In genomic region chr14:30521899-30522736, GRCh38 we compare ENCODE assay signal across 8 cellular contexts. TPM values are rescaled to one million over a fixed set of nuclear protein-coding genes. Genes with fewer than 3 reads are reported as not detected.
DNase-seq lines count a peak whose midpoint lies in the region; ATAC-seq, FAIRE-seq and TF ChIP-seq lines count a peak whose summit lies in the region.

No MANE protein-coding gene starts in this region.

- no peaks in the 10 kb centered on the region for H3K4me1 Mint-ChIP-seq in astrocyte (ENCODE audit: low read depth, unreplicated experiment)

- no peaks in the 10 kb centered on the region for H3K9me3 Mint-ChIP-seq in astrocyte (ENCODE audit: unreplicated experiment)

- H3K36me3 ChIP-seq in GM06990 (ENCODE audit: control insufficient read depth, insufficient read depth, low read length) (no peaks in the 10 kb centered on the region), astrocyte (ENCODE audit: insufficient read depth, low read length) (no peaks in the 10 kb centered on the region), kidney epithelial cell (ENCODE audit: control insufficient read depth, insufficient read depth, low read length) (no peaks in the 10 kb centered on the region)

- no peaks in the 10 kb centered on the region for H3K36me3 Mint-ChIP-seq in astrocyte (ENCODE audit: low read depth, unreplicated experiment)

- H4K20me1 ChIP-seq in astrocyte (ENCODE audit: insufficient read depth, low read length) = no peaks in the 10 kb centered on the region

- H3K27me3 ChIP-seq in GM06990 (replicated peaks; ENCODE audit: control insufficient read depth, insufficient read depth, low read length) = no peaks in the 10 kb centered on the region
- H3K27me3 ChIP-seq in astrocyte (ENCODE audit: insufficient read depth, low read length) = no peaks in the 10 kb centered on the region
- H3K27me3 ChIP-seq in kidney epithelial cell (ENCODE audit: control insufficient read depth, insufficient read depth, low read length) = no peaks in the 10 kb centered on the region

- no peaks in the 10 kb centered on the region for H3K4me1 ChIP-seq in A549
- H3K4me1 ChIP-seq in astrocyte (ENCODE audit: insufficient read depth, low read length) = no peaks in the 10 kb centered on the region

- H3K4me3 ChIP-seq in A549 = no peak overlapping the region
- no peak overlapping the region for H3K4me3 ChIP-seq in GM06990 (replicated peaks; ENCODE audit: low read depth, low read length)
- no peak overlapping the region for H3K4me3 ChIP-seq in astrocyte (ENCODE audit: insufficient read depth, low read depth, low read length)
- no peak overlapping the region for H3K4me3 ChIP-seq in kidney epithelial cell (ENCODE audit: low read depth, low read length)

- POLR2A ChIA-PET in A549 (lab: Yijun Ruan, JAX) = no interaction called here

- no peaks in the 10 kb centered on the region for H3K79me2 ChIP-seq in astrocyte (ENCODE audit: insufficient read depth, low read length)

- H3K4me2 ChIP-seq in A549 (no peak overlapping the region), astrocyte (ENCODE audit: low read length) (no peak overlapping the region)

- H3K27ac ChIP-seq in A549 = no peak overlapping the region
- no peak overlapping the region for H3K27ac ChIP-seq in astrocyte (ENCODE audit: low read depth, low read length)

- ATAC-seq in A549 (no peak), HG02852 (IDR thresholded peaks at IDR 0.05; ENCODE audit: unreplicated experiment) (peak; percentile 72)

- TF ChIP-seq EP300 in A549 (IDR thresholded peaks at IDR 0.05) = no peak

- H3K9me3 ChIP-seq in A549 = no peaks in the 10 kb centered on the region
- H3K9me3 ChIP-seq in astrocyte (ENCODE audit: insufficient read depth, low read depth, low read length) = no peaks in the 10 kb centered on the region

- no peak overlapping the region for H2AFZ ChIP-seq in astrocyte (ENCODE audit: low read depth, low read length)

- WGBS in A549 (ENCODE audit: missing lambda C conversion rate) = 25% methylated on average over 9 of the region's 9 CpGs

- FAIRE-seq in A549 (lab: Jason Lieb, UNC) (peak; percentile 97), astrocyte (lab: Jason Lieb, UNC) (peak; percentile 83)

- TF ChIP-seq CTCF in A549 (IDR thresholded peaks at IDR 0.05) (peak; percentile 66), GM06990 (IDR thresholded peaks at IDR 0.05; ENCODE audit: insufficient read depth, low read length, poor library complexity, severe bottlenecking) (peak; percentile 58), astrocyte (IDR thresholded peaks at IDR 0.05; ENCODE audit: insufficient read depth, low read depth, low read length) (peak; percentile 76), kidney epithelial cell (IDR thresholded peaks at IDR 0.05; ENCODE audit: insufficient read depth, low read length, poor library complexity, severe bottlenecking) (peak; percentile 70)

- H3K4me3 Mint-ChIP-seq in astrocyte (ENCODE audit: unreplicated experiment) = no peak overlapping the region

- TF ChIP-seq RAD21 in A549 (conservative IDR thresholded peaks at IDR 0.05 in 1 of 2, IDR thresholded peaks at IDR 0.05 in 1 of 2) = peak; percentile 47 to 58; a peak in 4 of 5 replicates

- H3K9ac ChIP-seq in astrocyte (ENCODE audit: low read length) = no peak overlapping the region

- TF ChIP-seq POLR2A in A549 (IDR thresholded peaks at IDR 0.05; ENCODE audit: low read length) = no peak

- no peak overlapping the region for H3K27ac Mint-ChIP-seq in astrocyte (ENCODE audit: unreplicated experiment)

- DNase-seq in A549 (ENCODE audit: low read depth in 1 of 2, low spot score in 1 of 2) = peak; percentile 8 to 42
- DNase-seq in GM06990 (ENCODE audit: extremely low read depth, insufficient read length) = peak; percentile 16
- peak; percentile 68 for DNase-seq in NCI-H2171 treated with DMSO at 0.1 percent for 48 hours (lab: John Stamatoyannopoulos, UW)
- DNase-seq in astrocyte (ENCODE audit: low read depth) = peak; percentile 14
- DNase-seq in kidney epithelial cell (ENCODE audit: low read depth) = peak; percentile 7
- DNase-seq in T1000 (lab: John Stamatoyannopoulos, UW) = no peak
- DNase-seq in activated effector memory CD4-positive, alpha-beta T cell treated with anti-CD3 and anti-CD28 coated beads, Interleukin-2, amount 50 U/mL, for 16 hours = no peak

- H3K27me3 Mint-ChIP-seq in astrocyte (ENCODE audit: low read depth, unreplicated experiment) = no peaks in the 10 kb centered on the region

- CTCF ChIA-PET in A549 (lab: Yijun Ruan, JAX) = interaction anchor here (0.5 to 1.7 kb wide), 9 partner anchors 8 to 715 kb away, joined by 3 to 7 read pairs (median 4); partner anchors contain the start of gene G2E3

TF ChIP-seq in A549, 52 proteins besides CTCF, POLR2A, EP300 and RAD21:
- TF ChIP-seq SMC3 (IDR thresholded peaks at IDR 0.05) (peak; percentile 38; the same call in 2 of the 3 replicates), MAZ (IDR thresholded peaks at IDR 0.05; ENCODE audit: borderline replicate concordance, low read depth, low read length) (no peak)

RNA-seq across cellular contexts. Expression of gene G2E3, which starts 36.8 kb away (rescaled TPM):
- 20.5 and 27.9 TPM in 2 replicates for polyA plus RNA-seq in A549 (2011; rRNA removed)
- 4.5 and 5.2 TPM in 2 replicates for polyA plus RNA-seq in A549 (2012; cell fraction: cytosol; rRNA removed)
- 3.2 and 6.7 TPM in 2 replicates for polyA plus RNA-seq in A549 (2012; cell fraction: nucleus; rRNA removed)
- 18.0 to 22.1 TPM (median 18.2 TPM) in 3 replicates for polyA plus RNA-seq in A549 (2017; fragmentation: RNase III; extraction: RNeasy Plus Mini Kit Qiagen cat#74134 plus additional on column Dnase treatment)
- 8.0 and 11.5 TPM in 2 replicates for polyA minus RNA-seq in A549 (2011; rRNA and poly(A)+ RNA removed)
- 22.4 and 22.8 TPM in 2 replicates for total RNA-seq in astrocyte
- 8.7 and 9.1 TPM in 2 replicates for total RNA-seq in kidney epithelial cell

Comparison
In these comparisons a context has a peak if more than half of its experiments do, and no peak if none do; other contexts are left out.
1. DNase-seq: peak in A549 (2 of 2), GM06990 (single experiment), NCI-H2171 treated with DMSO at 0.1 percent for 48 hours (single experiment), astrocyte (single experiment) and kidney epithelial cell (single experiment); none in T1000 (single experiment) and activated effector memory CD4-positive, alpha-beta T cell treated with anti-CD3 and anti-CD28 coated beads, Interleukin-2, amount 50 U/mL, for 16 hours (single experiment).
2. Peak in every context shown above with its lines, with median percentiles within 50 percentile points of each other: CTCF ChIP-seq.